ENCODE assay signal across 2 cellular contexts in the genomic region with DNA sequence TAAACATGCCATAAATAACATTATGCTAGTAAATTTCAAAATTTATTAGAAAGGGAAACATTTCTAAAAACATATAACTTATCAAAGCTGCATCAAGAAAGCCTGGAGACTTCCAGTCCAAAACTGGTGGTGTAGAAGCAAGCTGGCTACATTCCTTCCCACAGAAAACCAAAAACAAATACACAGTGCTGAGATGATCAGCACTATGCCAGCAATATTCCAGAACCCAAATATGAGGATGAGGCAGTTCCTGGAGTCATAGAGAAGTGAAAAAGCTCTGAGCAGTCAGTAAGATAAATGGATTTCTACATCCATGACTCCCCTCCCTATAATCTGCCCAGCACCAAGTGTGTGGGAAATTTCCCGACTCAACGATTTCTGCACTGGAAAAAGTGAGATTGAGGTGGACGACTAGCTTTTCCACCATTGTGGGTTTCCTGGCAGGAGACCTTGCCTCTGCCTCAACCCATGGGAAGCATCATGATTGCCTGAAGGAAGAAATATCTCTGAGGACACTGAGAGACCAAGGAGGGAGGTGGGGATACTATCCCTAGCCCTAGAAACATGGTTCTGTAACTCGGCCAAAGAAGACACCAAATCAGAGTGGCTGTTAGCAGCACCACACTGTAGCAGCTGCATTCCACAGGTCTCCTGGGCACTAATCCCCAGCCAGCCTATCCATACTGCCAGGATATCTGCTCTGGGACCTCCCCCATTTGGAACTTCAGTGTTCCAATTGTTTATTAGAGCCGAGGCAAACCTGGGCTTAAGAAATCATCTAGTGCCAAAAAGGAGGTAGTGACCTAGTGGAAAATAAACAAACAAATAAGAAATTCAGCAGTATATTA.
TF ChIP-seq lines count a peak whose summit lies in the region.

No MANE protein-coding gene starts in this region.

TF ChIP-seq in A549, 52 proteins besides CTCF, POLR2A, EP300 and RAD21:
- peak; percentile 89 for TF ChIP-seq MAFK (IDR thresholded peaks at IDR 0.05; ENCODE audit: partially characterized antibody)
- TF ChIP-seq, protein P1, sequence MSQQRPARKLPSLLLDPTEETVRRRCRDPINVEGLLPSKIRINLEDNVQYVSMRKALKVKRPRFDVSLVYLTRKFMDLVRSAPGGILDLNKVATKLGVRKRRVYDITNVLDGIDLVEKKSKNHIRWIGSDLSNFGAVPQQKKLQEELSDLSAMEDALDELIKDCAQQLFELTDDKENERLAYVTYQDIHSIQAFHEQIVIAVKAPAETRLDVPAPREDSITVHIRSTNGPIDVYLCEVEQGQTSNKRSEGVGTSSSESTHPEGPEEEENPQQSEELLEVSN (IDR thresholded peaks at IDR 0.05; ENCODE audit: borderline replicate concordance, low read depth), result no peak

TF ChIP-seq in HEK293, 187 proteins besides CTCF, POLR2A, EP300 and RAD21:
- TF ChIP-seq RBAK (tag by site-specific recombination; IDR thresholded peaks at IDR 0.05) (no peak), ZNF354C (tag by site-specific recombination; IDR thresholded peaks at IDR 0.05; ENCODE audit: borderline replicate concordance, low read depth) (no peak), SCRT2 (tag by site-specific recombination; IDR thresholded peaks at IDR 0.05) (peak; percentile 41; the same call in 1 of the 2 replicates), ZBTB8A (tag by site-specific recombination; IDR thresholded peaks at IDR 0.05) (no peak)
TF ChIP-seq in HEK293: peak in this region for 1.
